In the genomic region with DNA sequence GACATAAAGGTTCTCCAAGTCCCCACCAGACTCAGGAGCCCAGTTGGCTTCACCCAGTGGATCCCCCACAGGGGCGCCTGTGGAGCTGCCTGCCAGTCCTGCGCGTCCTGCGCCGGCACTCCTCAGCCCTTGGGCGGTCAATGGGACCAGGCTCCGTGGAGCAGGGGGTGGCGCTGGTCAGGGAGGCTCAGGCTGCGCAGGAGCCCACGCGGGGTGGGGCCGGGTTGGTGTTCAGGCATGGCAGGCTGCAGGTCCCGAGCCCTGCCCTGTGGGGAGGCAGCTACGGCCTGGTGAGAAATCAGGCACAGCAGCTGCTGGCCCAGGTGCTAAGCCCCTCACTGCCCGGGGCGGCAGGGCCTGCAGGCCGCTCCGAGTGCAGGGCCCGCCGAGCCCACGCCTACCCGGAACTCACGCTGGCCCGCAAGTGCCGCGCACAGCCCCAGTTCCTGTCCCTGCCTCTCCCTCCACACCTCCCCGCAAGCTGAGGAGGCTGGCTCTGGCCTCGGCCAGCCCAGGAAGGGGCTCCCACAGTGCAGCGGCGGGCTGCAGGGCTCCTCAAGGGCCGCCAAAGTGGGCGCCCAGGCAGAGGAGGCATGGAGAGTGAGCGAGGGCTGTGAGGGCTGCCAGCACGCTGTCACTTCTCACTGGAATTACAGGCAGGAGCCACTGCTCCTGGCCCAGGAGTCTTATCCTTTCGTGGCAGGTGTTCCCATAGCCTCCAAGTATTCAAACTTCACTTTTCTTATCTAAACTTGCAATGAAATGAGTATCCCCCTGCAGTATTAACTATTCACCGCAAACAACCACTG, we compare ENCODE assay signal across 17 cellular contexts.
"Had no signal": no experiment of that assay in that cellular context is flagged by ENCODE, and none has a peak within 500 bp of the region (broad histone marks: within the 10 kb centered on the region; RNA-seq: fewer than 3 reads in every experiment).

No MANE protein-coding gene starts in this region.

- H3K27me3 Mint-ChIP-seq: type B pancreatic cell had no signal

- H3K36me3 Mint-ChIP-seq: type B pancreatic cell had no signal

- H3K4me1 ChIP-seq: foreskin keratinocyte, sigmoid colon, stomach had no signal

- DNase-seq: effector CD4-positive, alpha-beta T cell; endodermal cell; foreskin keratinocyte; kidney glomerular epithelial cell; mesendoderm; naive B cell; sigmoid colon; stimulated activated CD4-positive, alpha-beta T cell treated with anti-CD3 and anti-CD28 coated beads, Interleukin-2, amount 100 ng/mL, for 24 hours; stimulated activated CD4-positive, alpha-beta T cell treated with anti-CD3 and anti-CD28 coated beads, Interleukin-4, amount 100 ng/mL, for 4 hours; stimulated activated naive CD4-positive, alpha-beta T cell; stomach; substantia nigra had no signal

- FAIRE-seq: endothelial cell of umbilical vein, urothelium cell line had no signal

- H3K9me3 Mint-ChIP-seq: type B pancreatic cell had no signal

- H3K4me1 Mint-ChIP-seq: endodermal cell, naive B cell had no signal

- H3K27ac ChIP-seq: coronary artery, foreskin keratinocyte, sigmoid colon, skin epidermis, stomach had no signal

- H3K36me3 ChIP-seq: sigmoid colon, stomach had no signal

- ATAC-seq: foreskin keratinocyte had no signal

- H3K4me3 ChIP-seq: coronary artery, sigmoid colon, skin epidermis, stomach had no signal

- H3K27ac Mint-ChIP-seq: endodermal cell, naive B cell, type B pancreatic cell had no signal

- H3K4me3 Mint-ChIP-seq: endodermal cell, type B pancreatic cell had no signal

- H3K27me3 ChIP-seq: foreskin keratinocyte, sigmoid colon, stomach had no signal
